18 cellular contexts compared by ENCODE assay signal in the genomic region with DNA sequence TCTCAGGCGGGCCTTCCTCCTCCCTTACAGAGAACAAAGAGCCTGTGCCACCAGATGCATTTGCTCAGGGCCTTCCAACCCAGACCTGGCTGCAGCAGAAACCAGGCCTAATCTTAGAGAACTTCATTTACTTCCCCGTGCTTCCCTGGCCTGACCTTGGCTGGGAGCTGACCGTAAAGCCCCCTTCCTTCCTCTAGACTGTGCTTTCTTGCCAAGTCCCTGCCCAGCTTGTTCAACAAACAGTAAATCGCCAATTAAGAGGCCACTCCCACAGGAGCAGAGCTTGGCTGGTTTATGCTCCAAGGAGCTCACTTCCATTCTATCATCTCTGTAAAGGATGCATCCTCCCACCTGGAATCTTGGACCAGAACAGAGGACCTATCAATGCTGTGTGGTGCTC.
A peak's percentile ranks its signal among the peaks of the same experiment; 100 is the strongest.
DNase-seq lines count a peak whose midpoint lies in the region; ATAC-seq and TF ChIP-seq lines count a peak whose summit lies in the region.
"Had no signal": no experiment of that assay in that cellular context is flagged by ENCODE, and none has a peak within 500 bp of the region (broad histone marks: within the 10 kb centered on the region; RNA-seq: fewer than 3 reads in every experiment).

No MANE protein-coding gene starts in this region.

- WGBS in transverse colon (ENCODE audit: low coverage in 1 of 2), 2 donors = 20 to 21% methylated on average over 1 to 4 of the region's 4 CpGs

- no peak for TF ChIP-seq CTCF in brain (conservative IDR thresholded peaks at IDR 0.05)
- TF ChIP-seq CTCF in mucosa of descending colon (IDR thresholded peaks at IDR 0.05) = no peak
- TF ChIP-seq CTCF in transverse colon (IDR thresholded peaks at IDR 0.05) = no peak

- H3K27me3 ChIP-seq in MG63 = no peaks in the 10 kb centered on the region
- no peaks in the 10 kb centered on the region for H3K27me3 ChIP-seq in transverse colon

- H3K9me3 Mint-ChIP-seq in brain = peaks cover 0 to 4% (median 0%) of the 10 kb centered on the region in 5 experiments
- H3K9me3 Mint-ChIP-seq: WTC11 had no signal

- no peaks in the 10 kb centered on the region for H3K9me3 ChIP-seq in MG63
- no peaks in the 10 kb centered on the region for H3K9me3 ChIP-seq in mucosa of descending colon
- no peaks in the 10 kb centered on the region for H3K9me3 ChIP-seq in transverse colon

- H3K4me3 ChIP-seq in MG63 (no peak overlapping the region), mucosa of descending colon (no peak overlapping the region), transverse colon (no peak overlapping the region)
- H3K4me3 ChIP-seq: smooth muscle cell had no signal

- ATAC-seq in mucosa of descending colon (peak; percentile 73), GM21619 (IDR thresholded peaks at IDR 0.05; ENCODE audit: unreplicated experiment) (no peak)
- ATAC-seq: WTC11 had no signal

- H3K36me3 ChIP-seq in MG63 (no peaks in the 10 kb centered on the region), mucosa of descending colon (ENCODE audit: low read depth) (no peaks in the 10 kb centered on the region), transverse colon (no peaks in the 10 kb centered on the region)

- TF ChIP-seq EP300 in transverse colon (IDR thresholded peaks at IDR 0.05; ENCODE audit: low read depth) = no peak

- in situ Hi-C loops in transverse colon (cut with MboI; ENCODE audit: low pct_ligation_motif_present in 1 of 4, low pct_unique_long_range_greater_than_20kb in 1 of 4, low sequenced_read_pairs in 3 of 4) = no loop called here

- peaks cover 41% of the 10 kb centered on the region for H3K4me1 Mint-ChIP-seq in brain

- H3K36me3 Mint-ChIP-seq in brain = no peaks in the 10 kb centered on the region
- H3K36me3 Mint-ChIP-seq: WTC11 had no signal

- H3K27me3 Mint-ChIP-seq in brain = peaks cover 9% of the 10 kb centered on the region

- intact Hi-C loops in mucosa of descending colon (cut with DNase I, micrococcal nuclease) = loop anchor here in 1 of 2 donors (5.0 kb wide), 1 partner anchor 110 kb away; the partner anchor contains the start of gene COL13A1
- intact Hi-C loops in transverse colon (cut with DNase I; ENCODE audit: low total_unique reads) = loop anchor here (5.0 kb wide), 1 partner anchor 110 kb away; the partner anchor contains the start of gene COL13A1

- peak overlapping the region in 4 of 5 experiments; percentile 20 to 69 (median 26) for H3K27ac Mint-ChIP-seq in brain
- H3K27ac Mint-ChIP-seq: WTC11 had no signal

- H3K27ac ChIP-seq in transverse colon = peak overlapping the region; percentile 14 to 51 (median 40)

- H3K4me1 ChIP-seq in mucosa of descending colon (ENCODE audit: low read depth) (peaks cover 37% of the 10 kb centered on the region), transverse colon (peaks cover 17 to 46% (median 26%) of the 10 kb centered on the region in 4 donors)

- H3K4me3 Mint-ChIP-seq in brain = no peak overlapping the region
- H3K4me3 Mint-ChIP-seq: WTC11 had no signal

- DNase-seq in MG63 = peak; percentile 17
- DNase-seq in mucosa of descending colon = peak in 2 of 3 donors; percentile 46 to 66
- DNase-seq in transverse colon = peak; percentile 55
- no peak for DNase-seq in T1000 (lab: John Stamatoyannopoulos, UW)
- no peak for DNase-seq in nucleus accumbens (lab: John Stamatoyannopoulos, UW)
- DNase-seq: activated CD4-positive, alpha-beta T cell treated with anti-CD3 and anti-CD28 coated beads, Interleukin-2, amount 50 U/mL, for 48 hours; activated T-cell treated with anti-CD3 and anti-CD28 coated beads for 4 hours; COR-L47; KBM-7; NCI-H2029 treated with DMSO at 0.1 percent for 48 hours; NCI-H524; posterior cingulate gyrus; SHP77; stimulated activated CD4-positive, alpha-beta T cell treated with anti-CD3 and anti-CD28 coated beads, Interleukin-4, amount 100 ng/mL, for 1 hour had no signal

- TF ChIP-seq POLR2A in transverse colon (IDR thresholded peaks at IDR 0.05) = no peak

Comparison
In these comparisons a context has a peak if more than half of its experiments do, and no peak if none do; other contexts are left out.
1. DNase-seq: peak in MG63 (single experiment), mucosa of descending colon (2 of 3) and transverse colon (single experiment); none in T1000 (single experiment) and nucleus accumbens (0 of 56).